1 cellular context compared by ENCODE assay signal in genomic region chr7:128783143-128783799, GRCh38.
TF ChIP-seq lines count a peak whose summit lies in the region.

No MANE protein-coding gene starts in this region.

TF ChIP-seq in K562, 482 proteins besides CTCF, POLR2A, EP300 and RAD21 (continued from another document and continues in another):
- TF ChIP-seq E2F5 (CRISPR knock-in tag; IDR thresholded peaks at IDR 0.05) (peak; percentile 69), ZNF3 (CRISPR knock-in tag; IDR thresholded peaks at IDR 0.05) (no peak), SIN3B (IDR thresholded peaks at IDR 0.05; ENCODE audit: low read depth) (no peak), ATF4 (CRISPR knock-in tag; IDR thresholded peaks at IDR 0.05) (no peak), ZBTB40 (IDR thresholded peaks at IDR 0.05) (peak; percentile 92), ZBTB40 (CRISPR knock-in tag; IDR thresholded peaks at IDR 0.05) (peak; percentile 58), REST (CRISPR knock-in tag; IDR thresholded peaks at IDR 0.05; ENCODE audit: low read depth) (peak; percentile 57; the same call in 1 of the 2 replicates), NCOA6 (IDR thresholded peaks at IDR 0.05) (no peak), CTBP1 (IDR thresholded peaks at IDR 0.05; ENCODE audit: borderline replicate concordance) (peak; percentile 98), ZNF449 (CRISPR knock-in tag; IDR thresholded peaks at IDR 0.05) (no peak), U2AF2 (optimal IDR thresholded peaks at IDR 0.05; ENCODE audit: low read depth, low read length) (no peak), RBFOX2 (IDR thresholded peaks at IDR 0.05; ENCODE audit: low read depth, low read length) (peak; percentile 55), HDAC6 (IDR thresholded peaks at IDR 0.05; ENCODE audit: low read depth, low read length) (peak; percentile 90; the same call in 1 of the 2 replicates), JUN (IDR thresholded peaks at IDR 0.05; ENCODE audit: borderline replicate concordance, low read depth, low read length) (peak; percentile 47; the same call in 1 of the 2 replicates), JUN (CRISPR knock-in tag; IDR thresholded peaks at IDR 0.05; ENCODE audit: borderline replicate concordance) (0 out of 2 replicates have a peak, but pooled peaks have one; percentile 54), STAT5A (IDR thresholded peaks at IDR 0.05; ENCODE audit: borderline replicate concordance, low read length) (peak; percentile 77), DEAF1 (CRISPR knock-in tag; IDR thresholded peaks at IDR 0.05) (no peak), PTRF (tag; IDR thresholded peaks at IDR 0.05) (no peak), RCOR1 (IDR thresholded peaks at IDR 0.05; ENCODE audit: borderline replicate concordance in 1 of 2, low read depth in 2 of 2, low read length in 2 of 2) (peak; percentile 80 to 95; a peak in 3 of 4 replicates), POLR2G (IDR thresholded peaks at IDR 0.05; ENCODE audit: low read depth, low read length) (peak; percentile 44; the same call in 1 of the 2 replicates), ZBTB1 (CRISPR knock-in tag; IDR thresholded peaks at IDR 0.05; ENCODE audit: borderline replicate concordance, low read depth) (0 out of 2 replicates have a peak, but pooled peaks have one; percentile 62), ARNT (IDR thresholded peaks at IDR 0.05) (peak; percentile 75 to 97; a peak in 3 of 4 replicates), ZNF511 (CRISPR knock-in tag; IDR thresholded peaks at IDR 0.05) (peak; percentile 98), BCL6 (CRISPR knock-in tag; IDR thresholded peaks at IDR 0.05) (no peak), PHB2 (IDR thresholded peaks at IDR 0.05; ENCODE audit: low read depth) (peak; percentile 13; the same call in 1 of the 2 replicates), ZNF239 (CRISPR knock-in tag; IDR thresholded peaks at IDR 0.05) (no peak), HDGF (IDR thresholded peaks at IDR 0.05) (no peak), ZBTB34 (CRISPR knock-in tag; IDR thresholded peaks at IDR 0.05) (no peak), CCAR2 (IDR thresholded peaks at IDR 0.05; ENCODE audit: low read depth, low read length) (no peak), ZNF699 (CRISPR knock-in tag; IDR thresholded peaks at IDR 0.05; ENCODE audit: insufficient replicate concordance) (no peak), ZNF212 (CRISPR knock-in tag; IDR thresholded peaks at IDR 0.05) (0 out of 2 replicates have a peak, but pooled peaks have one; percentile 58), E2F1 (CRISPR knock-in tag; IDR thresholded peaks at IDR 0.05) (peak; percentile 73)
